Comparison of ENCODE assay signal across 1 cellular context in genomic region chr16:87830673-87831420, GRCh38.
TF ChIP-seq lines count a peak whose summit lies in the region.

No MANE protein-coding gene starts in this region.

TF ChIP-seq in HepG2, 621 proteins besides CTCF, POLR2A, EP300 and RAD21 (continued from another document and continues in another):
- TF ChIP-seq GMEB1 (CRISPR knock-in tag; IDR thresholded peaks at IDR 0.05; ENCODE audit: borderline replicate concordance) (no peak), ZNF180 (CRISPR knock-in tag; IDR thresholded peaks at IDR 0.05; ENCODE audit: borderline replicate concordance, low read depth) (no peak), ZZZ3 (CRISPR knock-in tag; IDR thresholded peaks at IDR 0.05; ENCODE audit: borderline replicate concordance) (no peak), ZNF7 (CRISPR knock-in tag; IDR thresholded peaks at IDR 0.05) (no peak), ZNF205 (CRISPR knock-in tag; IDR thresholded peaks at IDR 0.05) (no peak), ATF3 (CRISPR knock-in tag; IDR thresholded peaks at IDR 0.05) (no peak), FOXP4 (CRISPR knock-in tag; IDR thresholded peaks at IDR 0.05) (no peak), MIER3 (CRISPR knock-in tag; IDR thresholded peaks at IDR 0.05; ENCODE audit: borderline replicate concordance) (no peak), MTA1 (CRISPR knock-in tag; IDR thresholded peaks at IDR 0.05; ENCODE audit: borderline replicate concordance) (peak; percentile 59; the same call in 1 of the 2 replicates), ZNF652 (CRISPR knock-in tag; IDR thresholded peaks at IDR 0.05; ENCODE audit: borderline replicate concordance, low read depth) (no peak), LBX2 (CRISPR knock-in tag; IDR thresholded peaks at IDR 0.05; ENCODE audit: borderline replicate concordance) (no peak), ZNF83 (CRISPR knock-in tag; IDR thresholded peaks at IDR 0.05; ENCODE audit: borderline replicate concordance) (no peak), NR0B2 (CRISPR knock-in tag; IDR thresholded peaks at IDR 0.05) (no peak), GABPB1 (CRISPR knock-in tag; IDR thresholded peaks at IDR 0.05) (no peak), SSRP1 (CRISPR knock-in tag; IDR thresholded peaks at IDR 0.05) (0 out of 2 replicates have a peak, but pooled peaks have one; percentile 10), SRSF9 (IDR thresholded peaks at IDR 0.05; ENCODE audit: borderline replicate concordance, insufficient read depth, low read depth, low read length, poor library complexity, severe bottlenecking) (no peak), TAF15 (IDR thresholded peaks at IDR 0.05; ENCODE audit: low read depth, low read length, poor library complexity, severe bottlenecking) (no peak), ZNF766 (CRISPR knock-in tag; IDR thresholded peaks at IDR 0.05; ENCODE audit: borderline replicate concordance) (no peak), ZNF296 (CRISPR knock-in tag; conservative IDR thresholded peaks at IDR 0.05) (no peak), ZC3H13 (CRISPR knock-in tag; IDR thresholded peaks at IDR 0.05) (0 out of 2 replicates have a peak, but pooled peaks have one; percentile 76), ZNF232 (CRISPR knock-in tag; IDR thresholded peaks at IDR 0.05; ENCODE audit: borderline replicate concordance) (no peak), ZMYM2 (CRISPR knock-in tag; IDR thresholded peaks at IDR 0.05) (no peak), ZNF878 (CRISPR knock-in tag; IDR thresholded peaks at IDR 0.05) (0 out of 2 replicates have a peak, but pooled peaks have one; percentile 19), MZF1 (CRISPR knock-in tag; IDR thresholded peaks at IDR 0.05; ENCODE audit: borderline replicate concordance) (no peak), KDM6A (CRISPR knock-in tag; IDR thresholded peaks at IDR 0.05; ENCODE audit: low read depth) (no peak), ZBTB7A (CRISPR knock-in tag; IDR thresholded peaks at IDR 0.05) (no peak), AGO2 (optimal IDR thresholded peaks at IDR 0.05; ENCODE audit: low read depth, low read length) (peak; percentile 95), HINFP (CRISPR knock-in tag; IDR thresholded peaks at IDR 0.05; ENCODE audit: low read depth) (no peak), TMF1 (CRISPR knock-in tag; IDR thresholded peaks at IDR 0.05; ENCODE audit: low read depth) (no peak), ZNF530 (CRISPR knock-in tag; IDR thresholded peaks at IDR 0.05; ENCODE audit: low read depth) (no peak), CCDC6 (CRISPR knock-in tag; IDR thresholded peaks at IDR 0.05) (no peak), FLYWCH1 (CRISPR knock-in tag; IDR thresholded peaks at IDR 0.05) (no peak), ATM (IDR thresholded peaks at IDR 0.05; ENCODE audit: borderline replicate concordance) (no peak), SPEN (CRISPR knock-in tag; IDR thresholded peaks at IDR 0.05; ENCODE audit: low read depth) (no peak), ZBTB49 (CRISPR knock-in tag; IDR thresholded peaks at IDR 0.05; ENCODE audit: borderline replicate concordance) (no peak), CBX2 (IDR thresholded peaks at IDR 0.05; ENCODE audit: low read depth, low read length) (no peak), CBX2 (CRISPR knock-in tag; IDR thresholded peaks at IDR 0.05; ENCODE audit: low read depth) (no peak), RBFOX2 (IDR thresholded peaks at IDR 0.05; ENCODE audit: low read depth, low read length) (peak; percentile 39; the same call in 1 of the 2 replicates), AKNA (CRISPR knock-in tag; IDR thresholded peaks at IDR 0.05; ENCODE audit: borderline replicate concordance) (no peak), GRHL1 (CRISPR knock-in tag; conservative IDR thresholded peaks at IDR 0.05) (no peak), ZFP37 (CRISPR knock-in tag; IDR thresholded peaks at IDR 0.05; ENCODE audit: borderline replicate concordance) (no peak), TBL1XR1 (IDR thresholded peaks at IDR 0.05; ENCODE audit: borderline replicate concordance, low read length, partially characterized antibody) (no peak), ZBTB33 (CRISPR knock-in tag; IDR thresholded peaks at IDR 0.05) (0 out of 2 replicates have a peak, but pooled peaks have one; percentile 3), KLF16 (CRISPR knock-in tag; IDR thresholded peaks at IDR 0.05) (no peak), ZNF432 (CRISPR knock-in tag; IDR thresholded peaks at IDR 0.05; ENCODE audit: borderline replicate concordance) (no peak), ZNF253 (CRISPR knock-in tag; IDR thresholded peaks at IDR 0.05; ENCODE audit: borderline replicate concordance) (no peak), RFX1 (IDR thresholded peaks at IDR 0.05) (no peak), MATR3 (CRISPR knock-in tag; IDR thresholded peaks at IDR 0.05) (no peak)
